ENCODE assay signal across 2 cellular contexts in genomic region chr9:117715411-117715989, GRCh38.
A peak's percentile ranks its signal among the peaks of the same experiment; 100 is the strongest.
TF ChIP-seq lines count a peak whose summit lies in the region.

No MANE protein-coding gene starts in this region.

TF ChIP-seq in liver, 16 proteins besides CTCF, POLR2A, EP300 and RAD21 (continued from another document):
- TF ChIP-seq, protein P1, sequence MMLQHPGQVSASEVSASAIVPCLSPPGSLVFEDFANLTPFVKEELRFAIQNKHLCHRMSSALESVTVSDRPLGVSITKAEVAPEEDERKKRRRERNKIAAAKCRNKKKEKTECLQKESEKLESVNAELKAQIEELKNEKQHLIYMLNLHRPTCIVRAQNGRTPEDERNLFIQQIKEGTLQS (IDR thresholded peaks at IDR 0.05) = no peak
- TF ChIP-seq TAF1 (conservative IDR thresholded peaks at IDR 0.05) = no peak
- TF ChIP-seq HNF4G (IDR thresholded peaks at IDR 0.05) = no peak
- TF ChIP-seq, protein P2, sequence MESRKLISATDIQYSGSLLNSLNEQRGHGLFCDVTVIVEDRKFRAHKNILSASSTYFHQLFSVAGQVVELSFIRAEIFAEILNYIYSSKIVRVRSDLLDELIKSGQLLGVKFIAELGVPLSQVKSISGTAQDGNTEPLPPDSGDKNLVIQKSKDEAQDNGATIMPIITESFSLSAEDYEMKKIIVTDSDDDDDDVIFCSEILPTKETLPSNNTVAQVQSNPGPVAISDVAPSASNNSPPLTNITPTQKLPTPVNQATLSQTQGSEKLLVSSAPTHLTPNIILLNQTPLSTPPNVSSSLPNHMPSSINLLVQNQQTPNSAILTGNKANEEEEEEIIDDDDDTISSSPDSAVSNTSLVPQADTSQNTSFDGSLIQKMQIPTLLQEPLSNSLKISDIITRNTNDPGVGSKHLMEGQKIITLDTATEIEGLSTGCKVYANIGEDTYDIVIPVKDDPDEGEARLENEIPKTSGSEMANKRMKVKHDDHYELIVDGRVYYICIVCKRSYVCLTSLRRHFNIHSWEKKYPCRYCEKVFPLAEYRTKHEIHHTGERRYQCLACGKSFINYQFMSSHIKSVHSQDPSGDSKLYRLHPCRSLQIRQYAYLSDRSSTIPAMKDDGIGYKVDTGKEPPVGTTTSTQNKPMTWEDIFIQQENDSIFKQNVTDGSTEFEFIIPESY (IDR thresholded peaks at IDR 0.05) = no peak
- TF ChIP-seq NR2F2 (IDR thresholded peaks at IDR 0.05) = peak; percentile 90

TF ChIP-seq in HepG2, 621 proteins besides CTCF, POLR2A, EP300 and RAD21 (continued from another document):
- TF ChIP-seq, protein P3, sequence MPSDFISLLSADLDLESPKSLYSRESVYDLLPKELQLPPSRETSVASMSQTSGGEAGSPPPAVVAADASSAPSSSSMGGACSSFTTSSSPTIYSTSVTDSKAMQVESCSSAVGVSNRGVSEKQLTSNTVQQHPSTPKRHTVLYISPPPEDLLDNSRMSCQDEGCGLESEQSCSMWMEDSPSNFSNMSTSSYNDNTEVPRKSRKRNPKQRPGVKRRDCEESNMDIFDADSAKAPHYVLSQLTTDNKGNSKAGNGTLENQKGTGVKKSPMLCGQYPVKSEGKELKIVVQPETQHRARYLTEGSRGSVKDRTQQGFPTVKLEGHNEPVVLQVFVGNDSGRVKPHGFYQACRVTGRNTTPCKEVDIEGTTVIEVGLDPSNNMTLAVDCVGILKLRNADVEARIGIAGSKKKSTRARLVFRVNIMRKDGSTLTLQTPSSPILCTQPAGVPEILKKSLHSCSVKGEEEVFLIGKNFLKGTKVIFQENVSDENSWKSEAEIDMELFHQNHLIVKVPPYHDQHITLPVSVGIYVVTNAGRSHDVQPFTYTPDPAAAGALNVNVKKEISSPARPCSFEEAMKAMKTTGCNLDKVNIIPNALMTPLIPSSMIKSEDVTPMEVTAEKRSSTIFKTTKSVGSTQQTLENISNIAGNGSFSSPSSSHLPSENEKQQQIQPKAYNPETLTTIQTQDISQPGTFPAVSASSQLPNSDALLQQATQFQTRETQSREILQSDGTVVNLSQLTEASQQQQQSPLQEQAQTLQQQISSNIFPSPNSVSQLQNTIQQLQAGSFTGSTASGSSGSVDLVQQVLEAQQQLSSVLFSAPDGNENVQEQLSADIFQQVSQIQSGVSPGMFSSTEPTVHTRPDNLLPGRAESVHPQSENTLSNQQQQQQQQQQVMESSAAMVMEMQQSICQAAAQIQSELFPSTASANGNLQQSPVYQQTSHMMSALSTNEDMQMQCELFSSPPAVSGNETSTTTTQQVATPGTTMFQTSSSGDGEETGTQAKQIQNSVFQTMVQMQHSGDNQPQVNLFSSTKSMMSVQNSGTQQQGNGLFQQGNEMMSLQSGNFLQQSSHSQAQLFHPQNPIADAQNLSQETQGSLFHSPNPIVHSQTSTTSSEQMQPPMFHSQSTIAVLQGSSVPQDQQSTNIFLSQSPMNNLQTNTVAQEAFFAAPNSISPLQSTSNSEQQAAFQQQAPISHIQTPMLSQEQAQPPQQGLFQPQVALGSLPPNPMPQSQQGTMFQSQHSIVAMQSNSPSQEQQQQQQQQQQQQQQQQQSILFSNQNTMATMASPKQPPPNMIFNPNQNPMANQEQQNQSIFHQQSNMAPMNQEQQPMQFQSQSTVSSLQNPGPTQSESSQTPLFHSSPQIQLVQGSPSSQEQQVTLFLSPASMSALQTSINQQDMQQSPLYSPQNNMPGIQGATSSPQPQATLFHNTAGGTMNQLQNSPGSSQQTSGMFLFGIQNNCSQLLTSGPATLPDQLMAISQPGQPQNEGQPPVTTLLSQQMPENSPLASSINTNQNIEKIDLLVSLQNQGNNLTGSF (CRISPR knock-in tag; IDR thresholded peaks at IDR 0.05) = no peak
- TF ChIP-seq STAG1 (CRISPR knock-in tag; IDR thresholded peaks at IDR 0.05) (no peak), ZSCAN9 (CRISPR knock-in tag; IDR thresholded peaks at IDR 0.05; ENCODE audit: borderline replicate concordance) (no peak), ZNF841 (CRISPR knock-in tag; IDR thresholded peaks at IDR 0.05; ENCODE audit: borderline replicate concordance) (no peak), CHD4 (IDR thresholded peaks at IDR 0.05; ENCODE audit: borderline replicate concordance, low read length) (no peak), YEATS2 (CRISPR knock-in tag; IDR thresholded peaks at IDR 0.05; ENCODE audit: borderline replicate concordance) (no peak), FOXP4 (CRISPR knock-in tag; IDR thresholded peaks at IDR 0.05) (no peak)
TF ChIP-seq in HepG2: peak in this region for 0.
